Comparison of ENCODE assay signal across 8 cellular contexts in the genomic region with DNA sequence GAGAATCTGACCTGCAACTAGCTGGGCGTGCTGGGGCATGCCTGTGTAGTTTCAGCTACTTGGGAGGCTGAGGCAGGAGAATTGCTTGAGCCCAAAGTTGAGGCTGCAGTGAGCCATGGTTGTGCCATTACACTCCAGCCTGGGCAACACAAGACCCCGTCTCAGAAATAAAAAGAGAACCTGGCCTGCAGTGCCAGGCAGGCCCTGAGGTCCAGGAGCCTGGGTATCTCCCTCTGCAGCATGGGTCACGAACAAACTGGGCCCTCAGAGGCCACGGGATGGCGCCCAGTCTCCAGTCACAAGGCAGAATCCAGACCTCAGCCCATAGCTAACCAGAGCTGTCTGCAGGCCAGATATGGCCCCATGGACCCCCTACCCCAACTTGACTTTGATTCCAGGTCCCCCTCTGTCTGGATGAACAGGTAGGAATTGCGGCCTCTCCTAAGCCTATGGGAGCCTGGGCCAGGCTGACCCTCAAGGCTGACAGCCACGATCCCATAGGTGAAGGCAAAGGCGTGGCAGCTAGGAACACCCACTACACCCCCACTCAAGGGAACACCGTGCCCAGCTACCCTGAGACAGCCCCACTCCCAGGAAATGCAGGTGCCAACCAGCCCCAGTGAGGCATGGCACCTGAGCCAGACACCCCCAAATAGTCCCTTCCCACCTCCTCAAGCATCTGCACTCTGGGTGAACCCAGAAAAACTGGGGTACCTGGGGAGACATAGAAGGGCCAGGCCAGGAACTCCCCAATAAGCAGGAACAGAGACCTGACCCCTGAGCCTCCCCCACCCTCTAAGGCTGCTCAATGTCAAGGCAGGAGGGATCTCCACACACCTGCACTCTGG.
DNase-seq lines count a peak whose midpoint lies in the region; ATAC-seq, FAIRE-seq and TF ChIP-seq lines count a peak whose summit lies in the region.

No MANE protein-coding gene starts in this region.

- in situ Hi-C loops in astrocyte of the spinal cord (cut with HindIII; ENCODE audit: low sequenced_read_pairs): no loop called here

- TF ChIP-seq CTCF in astrocyte of the spinal cord (IDR thresholded peaks at IDR 0.05; ENCODE audit: low read depth, low read length): no peak

- DNase-seq in NCI-H1105 treated with DMSO at 0.1 percent for 48 hours (lab: John Stamatoyannopoulos, UW) (peak; percentile 53), NCI-H1105 (lab: John Stamatoyannopoulos, UW) (no peak), RCC 7860 (ENCODE audit: low spot score) (peak; percentile 51), astrocyte of the spinal cord (ENCODE audit: low read depth, low spot score) (peak; percentile 43), islet precursor cell (peak; percentile 84), NCI-H748 (lab: John Stamatoyannopoulos, UW; ENCODE audit: unreplicated experiment) (no peak)
- peak in 2 of 3 donors; percentile 18 to 22 for DNase-seq in stimulated activated CD4-positive, alpha-beta T cell treated with anti-CD3 and anti-CD28 coated beads, TNF-alpha, amount 100 ng/mL, for 48 hours (ENCODE audit: low read depth in 3 of 3)

- FAIRE-seq in RCC 7860 (lab: Jason Lieb, UNC): no peak

- H3K4me3 ChIP-seq in astrocyte of the spinal cord (ENCODE audit: low read depth, low read length): peak overlapping the region; percentile 81

- ATAC-seq in HG02623 (IDR thresholded peaks at IDR 0.05; ENCODE audit: unreplicated experiment): no peak

Comparison
In these comparisons a context has a peak if more than half of its experiments do, and no peak if none do; other contexts are left out.
1. DNase-seq: peak in NCI-H1105 treated with DMSO at 0.1 percent for 48 hours (single experiment), RCC 7860 (single experiment), astrocyte of the spinal cord (single experiment), islet precursor cell (single experiment) and stimulated activated CD4-positive, alpha-beta T cell treated with anti-CD3 and anti-CD28 coated beads, TNF-alpha, amount 100 ng/mL, for 48 hours (2 of 3); none in NCI-H1105 (single experiment) and NCI-H748 (single experiment).